Comparison of ENCODE assay signal across 16 cellular contexts in genomic region chr2:240213476-240214391, GRCh38.
A peak's percentile ranks its signal among the peaks of the same experiment; 100 is the strongest.
DNase-seq lines count a peak whose midpoint lies in the region; ATAC-seq, FAIRE-seq and TF ChIP-seq lines count a peak whose summit lies in the region.
"Had no signal": no experiment of that assay in that cellular context is flagged by ENCODE, and none has a peak within 500 bp of the region (broad histone marks: within the 10 kb centered on the region; RNA-seq: fewer than 3 reads in every experiment).

No MANE protein-coding gene starts in this region.

- no peak overlapping the region for H2BK120ac ChIP-seq in neuronal stem cell (ENCODE audit: low read depth, low read length)

- TF ChIP-seq CTCF in left ventricle myocardium inferior (IDR thresholded peaks at IDR 0.05; ENCODE audit: borderline replicate concordance), result no peak

- no peak overlapping the region for H3K23ac ChIP-seq in neuronal stem cell (ENCODE audit: low read depth, low read length, poor library complexity)

- H3K9me3 ChIP-seq in left ventricle myocardium inferior (replicated peaks), result no peaks in the 10 kb centered on the region
- no peaks in the 10 kb centered on the region for H3K9me3 ChIP-seq in neuronal stem cell (replicated peaks in 1 of 2; ENCODE audit: control insufficient read depth in 2 of 2, insufficient read depth in 1 of 2, low read depth in 1 of 2, low read length in 2 of 2)
- no peaks in the 10 kb centered on the region for H3K9me3 ChIP-seq in aorta (ENCODE audit: control insufficient read depth, low read length)
- H3K9me3 ChIP-seq: ascending aorta, mucosa of descending colon, ovary had no signal

- no CpG with 5 or more reads among the region's 22 CpGs for WGBS in neuronal stem cell (ENCODE audit: extremely low coverage in 2 of 2, insufficient read length in 2 of 2, insufficient replicate concordance in 1 of 2), 2 donors
- WGBS in aorta, 2 donors, result 90 to 93% methylated on average over 22 of the region's 22 CpGs

- no peak overlapping the region for H2BK5ac ChIP-seq in neuronal stem cell (ENCODE audit: low read length)

- DNase-seq in Right ventricle myocardium inferior (ENCODE audit: missing footprints) (peak; percentile 53), left ventricle myocardium inferior (no peak), frontal cortex (ENCODE audit: low spot score in 2 of 2) (peak; percentile 55 to 66), neuronal stem cell (ENCODE audit: low spot score) (no peak), aorta (peak; percentile 29 to 68), OCI-M1 (lab: John Stamatoyannopoulos, UW) (no peak), SIG-M5 (lab: John Stamatoyannopoulos, UW) (no peak)
- DNase-seq: mucosa of descending colon, NCI-H2081 treated with DMSO at 0.1 percent for 48 hours, NCI-H524 treated with DMSO at 0.1 percent for 48 hours had no signal

- H3K36me3 ChIP-seq in left ventricle myocardium inferior, result no peaks in the 10 kb centered on the region
- H3K36me3 ChIP-seq in neuronal stem cell (replicated peaks in 1 of 2; ENCODE audit: control insufficient read depth in 2 of 2, insufficient read depth in 2 of 2, low read length in 2 of 2), result no peaks in the 10 kb centered on the region
- no peaks in the 10 kb centered on the region for H3K36me3 ChIP-seq in aorta (ENCODE audit: control insufficient read depth in 1 of 2, insufficient read depth in 2 of 2, low read length in 1 of 2)
- H3K36me3 ChIP-seq: ascending aorta, ovary had no signal

- H3K27me3 ChIP-seq in left ventricle myocardium inferior (ENCODE audit: low read depth) (peaks cover 27% of the 10 kb centered on the region), neuronal stem cell (ENCODE audit: control insufficient read depth in 3 of 3, insufficient read depth in 3 of 3, low read depth in 1 of 3, low read length in 3 of 3) (peaks cover 0 to 7% (median 0%) of the 10 kb centered on the region in 3 experiments), aorta (ENCODE audit: control insufficient read depth in 1 of 2, insufficient read depth in 2 of 2, low read length in 1 of 2) (no peaks in the 10 kb centered on the region)
- H3K27me3 ChIP-seq: ascending aorta, ovary had no signal

- no peak overlapping the region for H4K91ac ChIP-seq in neuronal stem cell (ENCODE audit: low read depth, low read length, poor library complexity)

- peak overlapping the region; percentile 45 for H3K9ac ChIP-seq in neuronal stem cell (ENCODE audit: low read depth, low read length, poor library complexity)

- H3K27ac ChIP-seq in left ventricle myocardium inferior (replicated peaks) (no peak overlapping the region), neuronal stem cell (replicated peaks; ENCODE audit: low read length) (no peak overlapping the region), aorta (ENCODE audit: low read depth in 1 of 2, low read length in 2 of 2) (no peak overlapping the region)
- H3K27ac ChIP-seq: ascending aorta, ovary had no signal

- H4K8ac ChIP-seq in neuronal stem cell (ENCODE audit: low read depth, low read length), result no peak overlapping the region

- intact Hi-C loops in Right ventricle myocardium inferior (cut with DNase I) (no loop called here), left ventricle myocardium inferior (cut with micrococcal nuclease) (no loop called here), aorta (cut with DNase I) (no loop called here)

- no peak overlapping the region for H2BK12ac ChIP-seq in neuronal stem cell (ENCODE audit: low read length)

- no peak overlapping the region for H3K14ac ChIP-seq in neuronal stem cell (ENCODE audit: low read length)

- H2AK5ac ChIP-seq in neuronal stem cell (ENCODE audit: low read depth, low read length), result peak overlapping the region; percentile 24

- no peak overlapping the region for H3K4ac ChIP-seq in neuronal stem cell (ENCODE audit: low read length)

- peak overlapping the region; percentile 61 for H2BK15ac ChIP-seq in neuronal stem cell (ENCODE audit: low read length)

- FAIRE-seq in frontal cortex (lab: Jason Lieb, UNC), result no peak
- FAIRE-seq: K562, TTC549 had no signal

- no peaks in the 10 kb centered on the region for H3K79me1 ChIP-seq in neuronal stem cell (ENCODE audit: low read depth, low read length)

- H3K4me3 ChIP-seq in left ventricle myocardium inferior (no peak overlapping the region), neuronal stem cell (ENCODE audit: low read length in 2 of 2) (no peak overlapping the region), aorta (ENCODE audit: low read length in 2 of 2) (no peak overlapping the region)
- H3K4me3 ChIP-seq: ascending aorta, K562, mucosa of descending colon, ovary had no signal

- H3K18ac ChIP-seq in neuronal stem cell (ENCODE audit: low read length), result peak overlapping the region; percentile 72

- H3K4me2 ChIP-seq in neuronal stem cell (ENCODE audit: insufficient read depth, low read length, poor library complexity, severe bottlenecking), result no peak overlapping the region

- H3K4me1 ChIP-seq in left ventricle myocardium inferior (no peaks in the 10 kb centered on the region), neuronal stem cell (ENCODE audit: control insufficient read depth in 2 of 2, insufficient read depth in 1 of 2, low read depth in 1 of 2, low read length in 2 of 2) (peaks cover 11 to 17% of the 10 kb centered on the region in 2 donors), aorta (ENCODE audit: control insufficient read depth in 1 of 2, insufficient read depth in 2 of 2, low read length in 2 of 2) (no peaks in the 10 kb centered on the region)
- H3K4me1 ChIP-seq: ascending aorta had no signal

- no peak for ATAC-seq in Right ventricle myocardium inferior
- no peak for ATAC-seq in aorta (ENCODE audit: low FRiP score)
- no peak for ATAC-seq in HG03135 (IDR thresholded peaks at IDR 0.05; ENCODE audit: unreplicated experiment)
- ATAC-seq: K562; mucosa of descending colon; stimulated activated effector memory CD8-positive, alpha-beta T cell treated with anti-CD3 and anti-CD28 coated beads, Interleukin-12 subunit alpha, Interleukin-12 subunit beta, amount 100 ng/mL, for 72 hours had no signal

- H2AFZ ChIP-seq in neuronal stem cell (ENCODE audit: low read length), result peak overlapping the region; percentile 81

Comparison
In these comparisons a context has a peak if more than half of its experiments do, and no peak if none do; other contexts are left out.
1. DNase-seq: peak in Right ventricle myocardium inferior (single experiment), frontal cortex (2 of 2) and aorta (2 of 2); none in left ventricle myocardium inferior (single experiment), neuronal stem cell (single experiment), OCI-M1 (single experiment) and SIG-M5 (single experiment).